Comparison of ENCODE assay signal across 8 cellular contexts in genomic region chr10:100346765-100347567, GRCh38. TPM values are rescaled to one million over a fixed set of nuclear protein-coding genes. Genes with fewer than 3 reads are reported as not detected.
A peak's percentile ranks its signal among the peaks of the same experiment; 100 is the strongest.
DNase-seq lines count a peak whose midpoint lies in the region; ATAC-seq and TF ChIP-seq lines count a peak whose summit lies in the region.

SCD (plus strand) TSS chr10:100347233; CDS start chr10:100347505, 272 bp downstream.

- intact Hi-C loops in activated naive CD4-positive, alpha-beta T cell treated with anti-CD3 and anti-CD28 coated beads for 36 hours (cut with micrococcal nuclease): loop anchor here (1.0 kb wide), 5 partner anchors 16 to 164 kb away; partner anchors contain the start of gene BLOC1S2

- peaks cover 17% of the 10 kb centered on the region for H3K36me3 ChIP-seq in GM06990 (ENCODE audit: control insufficient read depth, insufficient read depth, low read length)

- H3K4me3 ChIP-seq in GM06990 (replicated peaks; ENCODE audit: low read depth, low read length) (peak within 1 kb of the TSS; percentile 89), NB4 (ENCODE audit: low read depth, low read length) (peak within 1 kb of the TSS; percentile 94)

- peak; percentile 92 for ATAC-seq in HG02571 (IDR thresholded peaks at IDR 0.05; ENCODE audit: unreplicated experiment)

- peaks cover 46% of the 10 kb centered on the region for H3K36me3 Mint-ChIP-seq in activated naive CD4-positive, alpha-beta T cell treated with anti-CD3 and anti-CD28 coated beads for 36 hours (ENCODE audit: low read depth)

- peak; percentile 1 for TF ChIP-seq CTCF in GM06990 (IDR thresholded peaks at IDR 0.05; ENCODE audit: insufficient read depth, low read length, poor library complexity, severe bottlenecking)
- no peak for TF ChIP-seq CTCF in NB4 (IDR thresholded peaks at IDR 0.05; ENCODE audit: low read depth, low read length)

- H3K9me3 Mint-ChIP-seq in activated naive CD4-positive, alpha-beta T cell treated with anti-CD3 and anti-CD28 coated beads for 36 hours: no peaks in the 10 kb centered on the region

- DNase-seq in GM06990 (ENCODE audit: extremely low read depth, insufficient read length) (peak; percentile 89), NB4 (ENCODE audit: low read depth) (peak; percentile 99), SK-N-DZ (ENCODE audit: low spot score) (peak; percentile 98), germinal center (ENCODE audit: low spot score) (peak; percentile 94), non-pigmented ciliary epithelial cell (ENCODE audit: low read depth) (peak; percentile 72), substantia nigra (lab: John Stamatoyannopoulos, UW) (peak; percentile 78 to 99 (median 95))
- DNase-seq in activated naive CD4-positive, alpha-beta T cell treated with anti-CD3 and anti-CD28 coated beads for 36 hours: peak; percentile 95

- peak within 1 kb of the TSS; percentile 89 for H3K27ac ChIP-seq in substantia nigra (ENCODE audit: low read depth, low read length, poor library complexity, severe bottlenecking)

- peak; percentile 72 for TF ChIP-seq POLR2A in NB4 (IDR thresholded peaks at IDR 0.05; ENCODE audit: extremely low read depth, insufficient read length)

- CTCF ChIA-PET in activated naive CD4-positive, alpha-beta T cell treated with anti-CD3 and anti-CD28 coated beads for 36 hours (lab: Charles Lee): interaction anchor here (0.7 to 12.6 kb wide), 6 partner anchors 10 to 162 kb away, joined by 4 to 276 read pairs (median 6); no protein-coding TSS in a partner anchor

- no peaks in the 10 kb centered on the region for H3K27me3 Mint-ChIP-seq in activated naive CD4-positive, alpha-beta T cell treated with anti-CD3 and anti-CD28 coated beads for 36 hours (ENCODE audit: low read depth)

- no peaks in the 10 kb centered on the region for H3K27me3 ChIP-seq in GM06990 (replicated peaks; ENCODE audit: control insufficient read depth, insufficient read depth, low read length)

- peaks cover 45% of the 10 kb centered on the region for H3K4me1 Mint-ChIP-seq in activated naive CD4-positive, alpha-beta T cell treated with anti-CD3 and anti-CD28 coated beads for 36 hours (ENCODE audit: low read depth)

- H3K4me3 Mint-ChIP-seq in activated naive CD4-positive, alpha-beta T cell treated with anti-CD3 and anti-CD28 coated beads for 36 hours: peak within 1 kb of the TSS; percentile 97

- peak within 1 kb of the TSS; percentile 87 for H3K27ac Mint-ChIP-seq in activated naive CD4-positive, alpha-beta T cell treated with anti-CD3 and anti-CD28 coated beads for 36 hours

RNA-seq across cellular contexts. Expression of gene SCD, which starts in this region (rescaled TPM):
- polyA plus RNA-seq in SK-N-DZ (2014; cell fraction: cytosol; rRNA removed): 280 and 284 TPM in 2 replicates
- 87.8 and 102 TPM in 2 replicates for polyA plus RNA-seq in SK-N-DZ (2014; cell fraction: nucleus; rRNA removed)
- 100 to 1,000 TPM; 161 to 169 TPM for total RNA-seq in activated naive CD4-positive, alpha-beta T cell treated with anti-CD3 and anti-CD28 coated beads for 36 hours

Comparison
In these comparisons a context has a peak if more than half of its experiments do, and no peak if none do; other contexts are left out.
1. Peak in every context shown above with its lines: DNase-seq, ATAC-seq, H3K4me3 ChIP-seq and H3K27ac ChIP-seq.